Comparison of ENCODE assay signal across 25 cellular contexts in genomic region chr15:69096197-69096596, GRCh38.
DNase-seq lines count a peak whose midpoint lies in the region; ATAC-seq and TF ChIP-seq lines count a peak whose summit lies in the region.
"Had no signal": no experiment of that assay in that cellular context is flagged by ENCODE, and none has a peak within 500 bp of the region (broad histone marks: within the 10 kb centered on the region; RNA-seq: fewer than 3 reads in every experiment).

No MANE protein-coding gene starts in this region.

- no peaks in the 10 kb centered on the region for H3K9me3 ChIP-seq in mesenchymal stem cell (ENCODE audit: control insufficient read depth, low read length)
- no peaks in the 10 kb centered on the region for H3K9me3 ChIP-seq in HAP-1
- H3K9me3 ChIP-seq: breast epithelium, upper lobe of right lung had no signal

- H2AK5ac ChIP-seq in mesenchymal stem cell (ENCODE audit: low read length, severe bottlenecking): no peak overlapping the region

- H2AFZ ChIP-seq in mesenchymal stem cell (ENCODE audit: low read depth, low read length): no peak overlapping the region

- no peak for ATAC-seq in naive thymus-derived CD8-positive, alpha-beta T cell
- ATAC-seq: activated CD8-positive, alpha-beta memory T cell treated with anti-CD3 and anti-CD28 coated beads, Interleukin-2, amount 10 ng/mL, durations not matched to agents 7 days and 5 days; left colon; stimulated activated effector memory CD8-positive, alpha-beta T cell treated with anti-CD3 and anti-CD28 coated beads, Interleukin-12 subunit alpha, Interleukin-12 subunit beta, amount 100 ng/mL, for 72 hours; upper lobe of right lung had no signal

- POLR2A ChIA-PET in naive thymus-derived CD8-positive, alpha-beta T cell (lab: Charles Lee): no interaction called here

- no peak overlapping the region for H3K18ac ChIP-seq in mesenchymal stem cell (ENCODE audit: low read depth in 1 of 2, low read length in 2 of 2)

- H3K27ac ChIP-seq in mesenchymal stem cell (ENCODE audit: low read length, poor library complexity, severe bottlenecking): no peak overlapping the region
- H3K27ac ChIP-seq: breast epithelium, coronary artery, upper lobe of right lung had no signal

- H3K9ac ChIP-seq in mesenchymal stem cell (ENCODE audit: low read length): no peak overlapping the region

- no peak overlapping the region for H2BK5ac ChIP-seq in mesenchymal stem cell (ENCODE audit: low read depth, low read length, poor library complexity, severe bottlenecking)

- H3K4me2 ChIP-seq in mesenchymal stem cell (ENCODE audit: low read length, poor library complexity, severe bottlenecking): no peak overlapping the region

- H3K27me3 Mint-ChIP-seq in naive thymus-derived CD8-positive, alpha-beta T cell: peaks cover 0 to 6% (median 1%) of the 10 kb centered on the region in 5 donors

- 83% methylated on average over 1 of the region's 2 CpGs for WGBS in mesenchymal stem cell

- peaks cover 5% of the 10 kb centered on the region for H3K4me1 ChIP-seq in mesenchymal stem cell (ENCODE audit: control insufficient read depth, insufficient read depth, low read depth, low read length)
- H3K4me1 ChIP-seq in HAP-1: no peaks in the 10 kb centered on the region
- H3K4me1 ChIP-seq: breast epithelium, upper lobe of right lung had no signal

- H2BK15ac ChIP-seq in mesenchymal stem cell (ENCODE audit: low read depth, poor library complexity, severe bottlenecking): peak overlapping the region; percentile 6

- no peak for TF ChIP-seq CTCF in choroid plexus epithelial cell (conservative IDR thresholded peaks at IDR 0.05; ENCODE audit: low read depth, low read length)

- H3K4me3 Mint-ChIP-seq in naive thymus-derived CD8-positive, alpha-beta T cell: no peak overlapping the region
- H3K4me3 Mint-ChIP-seq: activated CD8-positive, alpha-beta memory T cell treated with anti-CD3 and anti-CD28 coated beads, Interleukin-2, amount 10 ng/mL, durations not matched to agents 7 days and 5 days; activated naive CD4-positive, alpha-beta T cell treated with anti-CD3 and anti-CD28 coated beads, Interleukin-2, amount 10 ng/mL, durations not matched to agents 7 days and 5 days; B cell; immature natural killer cell; naive B cell; stimulated activated effector memory CD8-positive, alpha-beta T cell treated with anti-CD3 and anti-CD28 coated beads, Interleukin-12 subunit alpha, Interleukin-12 subunit beta, amount 100 ng/mL, for 72 hours had no signal

- no peak overlapping the region for H4K8ac ChIP-seq in mesenchymal stem cell (ENCODE audit: low read length)

- in situ Hi-C loops in HAP-1 (cut with MboI; ENCODE audit: low sequenced_read_pairs): no loop called here

- H4K91ac ChIP-seq in mesenchymal stem cell (ENCODE audit: low read length): no peak overlapping the region

- H3K79me1 ChIP-seq in mesenchymal stem cell (replicated peaks; ENCODE audit: low read length, poor library complexity, severe bottlenecking): no peaks in the 10 kb centered on the region

- no peaks in the 10 kb centered on the region for H3K36me3 Mint-ChIP-seq in naive thymus-derived CD8-positive, alpha-beta T cell
- H3K36me3 Mint-ChIP-seq: activated CD8-positive, alpha-beta memory T cell treated with anti-CD3 and anti-CD28 coated beads, Interleukin-2, amount 10 ng/mL, durations not matched to agents 7 days and 5 days; activated naive CD4-positive, alpha-beta T cell treated with anti-CD3 and anti-CD28 coated beads, Interleukin-2, amount 10 ng/mL, durations not matched to agents 7 days and 5 days; immature natural killer cell; naive B cell; stimulated activated effector memory CD8-positive, alpha-beta T cell treated with anti-CD3 and anti-CD28 coated beads, Interleukin-12 subunit alpha, Interleukin-12 subunit beta, amount 100 ng/mL, for 72 hours had no signal

- peaks cover 0 to 5% (median 1%) of the 10 kb centered on the region in 4 donors for H3K4me1 Mint-ChIP-seq in naive thymus-derived CD8-positive, alpha-beta T cell
- H3K4me1 Mint-ChIP-seq: activated CD8-positive, alpha-beta memory T cell treated with anti-CD3 and anti-CD28 coated beads, Interleukin-2, amount 10 ng/mL, durations not matched to agents 7 days and 5 days; activated naive CD4-positive, alpha-beta T cell treated with anti-CD3 and anti-CD28 coated beads, Interleukin-2, amount 10 ng/mL, durations not matched to agents 7 days and 5 days; B cell; immature natural killer cell; naive B cell; stimulated activated effector memory CD8-positive, alpha-beta T cell treated with anti-CD3 and anti-CD28 coated beads, Interleukin-12 subunit alpha, Interleukin-12 subunit beta, amount 100 ng/mL, for 72 hours had no signal

- H3K36me3 ChIP-seq in mesenchymal stem cell (ENCODE audit: control insufficient read depth in 1 of 2, insufficient read depth in 2 of 2, low read depth in 1 of 2, low read length in 2 of 2) (no peaks in the 10 kb centered on the region), HAP-1 (replicated peaks) (no peaks in the 10 kb centered on the region)
- H3K36me3 ChIP-seq: breast epithelium, upper lobe of right lung had no signal

- H3K14ac ChIP-seq in mesenchymal stem cell (ENCODE audit: low read length in 2 of 2): no peak overlapping the region

- H2BK120ac ChIP-seq in mesenchymal stem cell (ENCODE audit: low read depth, low read length): no peak overlapping the region

- H3K27ac Mint-ChIP-seq in naive thymus-derived CD8-positive, alpha-beta T cell: no peak overlapping the region
- H3K27ac Mint-ChIP-seq: activated CD8-positive, alpha-beta memory T cell treated with anti-CD3 and anti-CD28 coated beads, Interleukin-2, amount 10 ng/mL, durations not matched to agents 7 days and 5 days; activated naive CD4-positive, alpha-beta T cell treated with anti-CD3 and anti-CD28 coated beads, Interleukin-2, amount 10 ng/mL, durations not matched to agents 7 days and 5 days; B cell; immature natural killer cell; stimulated activated effector memory CD8-positive, alpha-beta T cell treated with anti-CD3 and anti-CD28 coated beads, Interleukin-12 subunit alpha, Interleukin-12 subunit beta, amount 100 ng/mL, for 72 hours had no signal

- H3K23ac ChIP-seq in mesenchymal stem cell (ENCODE audit: low read length in 2 of 2): no peak overlapping the region

- no peak overlapping the region for H3K4ac ChIP-seq in mesenchymal stem cell (ENCODE audit: low read depth in 1 of 2, low read length in 2 of 2)

- H3K27me3 ChIP-seq in mesenchymal stem cell (ENCODE audit: control insufficient read depth in 1 of 2, insufficient read depth in 1 of 2, low read length in 2 of 2) (peaks cover 25 to 38% of the 10 kb centered on the region in 2 experiments), HAP-1 (ENCODE audit: low read depth) (no peaks in the 10 kb centered on the region; the same call in 1 of the 2 replicates)
- H3K27me3 ChIP-seq: breast epithelium, upper lobe of right lung had no signal

- peak; percentile 81 for DNase-seq in DMS 273 treated with DMSO at 0.1 percent for 48 hours (lab: John Stamatoyannopoulos, UW)
- DNase-seq in NCI-H446 (lab: John Stamatoyannopoulos, UW): peak; percentile 52 to 81
- DNase-seq in choroid plexus epithelial cell (ENCODE audit: low read depth): peak; percentile 56
- DNase-seq in mesenchymal stem cell: no peak
- no peak for DNase-seq in naive thymus-derived CD8-positive, alpha-beta T cell
- DNase-seq in HAP-1 (ENCODE audit: low spot score in 2 of 2): no peak
- no peak for DNase-seq in NK-92 (lab: John Stamatoyannopoulos, UW; ENCODE audit: unreplicated experiment)
- no peak for DNase-seq in NCI-H1436 (lab: John Stamatoyannopoulos, UW)
- DNase-seq: activated CD4-positive, CD25-positive, alpha-beta regulatory T cell; activated CD8-positive, alpha-beta memory T cell treated with anti-CD3 and anti-CD28 coated beads, Interleukin-2, amount 10 ng/mL, durations not matched to agents 7 days and 5 days; activated naive CD4-positive, alpha-beta T cell treated with anti-CD3 and anti-CD28 coated beads, Interleukin-2, amount 10 ng/mL, durations not matched to agents 7 days and 5 days; amniotic stem cell; effector memory CD4-positive, alpha-beta T cell; hypothalamus; immature natural killer cell; left colon; mesendoderm; naive B cell; NCI-H1930; stimulated activated CD4-positive, alpha-beta T cell treated with anti-CD3 and anti-CD28 coated beads, Interleukin-4, amount 100 ng/mL, for 24 hours; upper lobe of right lung had no signal

- H3K9me3 Mint-ChIP-seq in naive thymus-derived CD8-positive, alpha-beta T cell: no peaks in the 10 kb centered on the region
- H3K9me3 Mint-ChIP-seq: activated naive CD4-positive, alpha-beta T cell treated with anti-CD3 and anti-CD28 coated beads, Interleukin-2, amount 10 ng/mL, durations not matched to agents 7 days and 5 days; naive B cell; stimulated activated effector memory CD8-positive, alpha-beta T cell treated with anti-CD3 and anti-CD28 coated beads, Interleukin-12 subunit alpha, Interleukin-12 subunit beta, amount 100 ng/mL, for 72 hours had no signal

- no peak overlapping the region for H3K4me3 ChIP-seq in choroid plexus epithelial cell (ENCODE audit: low read depth, low read length)
- no peak overlapping the region for H3K4me3 ChIP-seq in mesenchymal stem cell (ENCODE audit: insufficient read depth in 1 of 2, low read depth in 1 of 2, low read length in 2 of 2)
- H3K4me3 ChIP-seq in HAP-1: no peak overlapping the region
- H3K4me3 ChIP-seq: breast epithelium, coronary artery, upper lobe of right lung had no signal

- no peak overlapping the region for H2BK12ac ChIP-seq in mesenchymal stem cell (ENCODE audit: low read length in 2 of 2)

Comparison
In these comparisons a context has a peak if more than half of its experiments do, and no peak if none do; other contexts are left out.
1. DNase-seq: peak in DMS 273 treated with DMSO at 0.1 percent for 48 hours (single experiment), NCI-H446 (2 of 2) and choroid plexus epithelial cell (single experiment); none in mesenchymal stem cell (single experiment), naive thymus-derived CD8-positive, alpha-beta T cell (0 of 10), HAP-1 (0 of 2), NK-92 (single experiment) and NCI-H1436 (single experiment).